ENCODE assay signal across 22 cellular contexts in genomic region chr10:1559311-1559710, GRCh38.
DNase-seq lines count a peak whose midpoint lies in the region; ATAC-seq, FAIRE-seq and TF ChIP-seq lines count a peak whose summit lies in the region.
"Had no signal": no experiment of that assay in that cellular context is flagged by ENCODE, and none has a peak within 500 bp of the region (broad histone marks: within the 10 kb centered on the region; RNA-seq: fewer than 3 reads in every experiment).

No MANE protein-coding gene starts in this region.

- TF ChIP-seq CTCF in brain (conservative IDR thresholded peaks at IDR 0.05), result no peak
- TF ChIP-seq CTCF in parathyroid adenoma (IDR thresholded peaks at IDR 0.05), result no peak

- no peak overlapping the region for H3K4me3 Mint-ChIP-seq in brain
- H3K4me3 Mint-ChIP-seq in stimulated activated naive B cell treated with anti-CD40 and anti-IgM and Interleukin-4, amounts not matched to agents 10 μg/mL and 1 μg/mL and 100 μg/mL, for 72 hours, result no peak overlapping the region
- H3K4me3 Mint-ChIP-seq: CD8-positive, alpha-beta memory T cell had no signal

- H3K27me3 Mint-ChIP-seq in brain, result peaks cover 3% of the 10 kb centered on the region
- H3K27me3 Mint-ChIP-seq in stimulated activated naive B cell treated with anti-CD40 and anti-IgM and Interleukin-4, amounts not matched to agents 10 μg/mL and 1 μg/mL and 100 μg/mL, for 72 hours, result peaks cover 40 to 59% of the 10 kb centered on the region in 2 donors

- H3K27ac ChIP-seq in parathyroid adenoma, result peak overlapping the region; percentile 88
- H3K27ac ChIP-seq: C4-2B had no signal

- H3K4me3 ChIP-seq in parathyroid adenoma (ENCODE audit: low read depth, low read length), result peak overlapping the region; percentile 39
- H3K4me3 ChIP-seq: MG63 had no signal

- peak overlapping the region; percentile 60 for H3K4me2 ChIP-seq in parathyroid adenoma (ENCODE audit: low read length)

- peak overlapping the region; percentile 42 for H2AFZ ChIP-seq in parathyroid adenoma

- no peaks in the 10 kb centered on the region for H3K79me2 ChIP-seq in parathyroid adenoma

- ATAC-seq in stimulated activated naive B cell treated with anti-CD40 and anti-IgM and Interleukin-4, amounts not matched to agents 10 μg/mL and 1 μg/mL and 100 μg/mL, for 72 hours (replicated peaks), result no peak
- no peak for ATAC-seq in GM21737 (IDR thresholded peaks at IDR 0.05; ENCODE audit: unreplicated experiment)
- ATAC-seq: HCT116, Panc1 had no signal

- no peak for FAIRE-seq in RCC 7860 (lab: Jason Lieb, UNC)
- FAIRE-seq: GM12892 had no signal

- peaks cover 48% of the 10 kb centered on the region for H3K4me1 ChIP-seq in parathyroid adenoma

- H3K9me3 Mint-ChIP-seq in brain, result peaks cover 0 to 2% (median 0%) of the 10 kb centered on the region in 5 experiments
- no peaks in the 10 kb centered on the region for H3K9me3 Mint-ChIP-seq in stimulated activated naive B cell treated with anti-CD40 and anti-IgM and Interleukin-4, amounts not matched to agents 10 μg/mL and 1 μg/mL and 100 μg/mL, for 72 hours
- H3K9me3 Mint-ChIP-seq: CD8-positive, alpha-beta memory T cell had no signal

- no peaks in the 10 kb centered on the region for H3K27me3 ChIP-seq in parathyroid adenoma (ENCODE audit: control insufficient read depth, insufficient read depth, low read length)

- H3K9me3 ChIP-seq in parathyroid adenoma (ENCODE audit: control insufficient read depth, low read length), result no peaks in the 10 kb centered on the region
- H3K9me3 ChIP-seq: MG63 had no signal

- H3K27ac Mint-ChIP-seq in brain, result peak overlapping the region in 4 of 5 experiments; percentile 0 to 92 (median 20)
- peak overlapping the region; percentile 31 for H3K27ac Mint-ChIP-seq in stimulated activated naive B cell treated with anti-CD40 and anti-IgM and Interleukin-4, amounts not matched to agents 10 μg/mL and 1 μg/mL and 100 μg/mL, for 72 hours

- no peak for DNase-seq in stimulated activated naive B cell treated with anti-CD40 and anti-IgM and Interleukin-4, amounts not matched to agents 10 μg/mL and 1 μg/mL and 100 μg/mL, for 72 hours
- DNase-seq in RCC 7860 (ENCODE audit: low spot score), result no peak
- DNase-seq in NCI-H2171 treated with DMSO at 0.1 percent for 48 hours (lab: John Stamatoyannopoulos, UW), result no peak
- no peak for DNase-seq in medulla oblongata (ENCODE audit: extremely low spot score)
- DNase-seq: CD8-positive, alpha-beta memory T cell; DMS 273 treated with DMSO at 0.1 percent for 48 hours; DMS79; EL; IMR-90; KG1; MG63; NCI-H2029; NCI-H446 treated with DMSO at 0.1 percent for 48 hours; NCI-H526 treated with DMSO at 0.1 percent for 48 hours; SHP77 treated with DMSO at 0.1 percent for 48 hours had no signal

- H3K9ac ChIP-seq in parathyroid adenoma, result no peak overlapping the region

- H3K36me3 Mint-ChIP-seq in brain, result no peaks in the 10 kb centered on the region
- H3K36me3 Mint-ChIP-seq in stimulated activated naive B cell treated with anti-CD40 and anti-IgM and Interleukin-4, amounts not matched to agents 10 μg/mL and 1 μg/mL and 100 μg/mL, for 72 hours, result no peaks in the 10 kb centered on the region
- H3K36me3 Mint-ChIP-seq: CD8-positive, alpha-beta memory T cell had no signal

- peaks cover 24% of the 10 kb centered on the region for H3K4me1 Mint-ChIP-seq in brain
- peaks cover 7 to 17% of the 10 kb centered on the region in 2 donors for H3K4me1 Mint-ChIP-seq in stimulated activated naive B cell treated with anti-CD40 and anti-IgM and Interleukin-4, amounts not matched to agents 10 μg/mL and 1 μg/mL and 100 μg/mL, for 72 hours

- H3K36me3 ChIP-seq in parathyroid adenoma (ENCODE audit: control insufficient read depth, insufficient read depth, low read length), result no peaks in the 10 kb centered on the region
- H3K36me3 ChIP-seq: MG63 had no signal
